8 cellular contexts compared by ENCODE assay signal in genomic region chr6:30915591-30915946, GRCh38. TPM values are rescaled to one million over a fixed set of nuclear protein-coding genes. Genes with fewer than 3 reads are reported as not detected.
DNase-seq lines count a peak whose midpoint lies in the region; ATAC-seq and TF ChIP-seq lines count a peak whose summit lies in the region.

No MANE protein-coding gene starts in this region.

- peaks cover 42% of the 10 kb centered on the region for H3K4me1 Mint-ChIP-seq in activated T-cell treated with anti-CD3 and anti-CD28 coated beads, Interleukin-2, amount 50 U/mL, for 72 hours (ENCODE audit: low read depth)
- H3K4me1 Mint-ChIP-seq in osteocyte (ENCODE audit: unreplicated experiment) = peaks cover 24% of the 10 kb centered on the region

- peak overlapping the region; percentile 66 to 93 (median 92) for H3K27ac ChIP-seq in gastroesophageal sphincter

- no peaks in the 10 kb centered on the region for H3K9me3 ChIP-seq in gastroesophageal sphincter

- peaks cover 3 to 22% of the 10 kb centered on the region in 2 donors for H3K36me3 Mint-ChIP-seq in activated T-cell treated with anti-CD3 and anti-CD28 coated beads, Interleukin-2, amount 50 U/mL, for 72 hours (ENCODE audit: insufficient read depth in 2 of 2)
- peaks cover 29% of the 10 kb centered on the region for H3K36me3 Mint-ChIP-seq in osteocyte (ENCODE audit: unreplicated experiment)

- peak; percentile 58 for TF ChIP-seq CTCF in GM12875 (IDR thresholded peaks at IDR 0.05; ENCODE audit: borderline replicate concordance, insufficient read depth, low read depth, low read length)
- peak in 3 of 4 experiments; percentile 63 to 72 (median 65) for TF ChIP-seq CTCF in gastroesophageal sphincter (IDR thresholded peaks at IDR 0.05)
- TF ChIP-seq CTCF in osteocyte (IDR thresholded peaks at IDR 0.05) = peak; percentile 78

- DNase-seq in AML-193 (lab: John Stamatoyannopoulos, UW) (peak; percentile 69 to 78), NCI-H345 (lab: John Stamatoyannopoulos, UW) (peak; percentile 26), osteocyte (ENCODE audit: extremely low spot score, unreplicated experiment) (no peak)
- DNase-seq in activated T-cell treated with anti-CD3 and anti-CD28 coated beads, Interleukin-2, amount 50 U/mL, for 72 hours = peak in 1 of 2 donors; percentile 18

- no peak overlapping the region for H3K27ac Mint-ChIP-seq in activated T-cell treated with anti-CD3 and anti-CD28 coated beads, Interleukin-2, amount 50 U/mL, for 72 hours
- H3K27ac Mint-ChIP-seq in osteocyte (ENCODE audit: unreplicated experiment) = peak overlapping the region; percentile 39

- H3K4me3 ChIP-seq in GM12875 (ENCODE audit: low read depth, low read length) (no peak overlapping the region), gastroesophageal sphincter (no peak overlapping the region)

- no peak for ATAC-seq in activated T-cell treated with anti-CD3 and anti-CD28 coated beads, Interleukin-2, amount 50 U/mL, for 72 hours (replicated peaks in 1 of 2)
- no peak for ATAC-seq in gastroesophageal sphincter
- no peak for ATAC-seq in HG03457 (IDR thresholded peaks at IDR 0.05; ENCODE audit: unreplicated experiment)
- ATAC-seq in HG03135 (IDR thresholded peaks at IDR 0.05; ENCODE audit: unreplicated experiment) = no peak

- 5 to 40% methylated on average over 2 to 4 of the region's 5 CpGs for WGBS in gastroesophageal sphincter (ENCODE audit: low coverage in 1 of 2), 2 donors

- peaks cover 0 to 69% of the 10 kb centered on the region in 2 donors for H3K36me3 ChIP-seq in gastroesophageal sphincter

- no peak for TF ChIP-seq POLR2A in gastroesophageal sphincter (IDR thresholded peaks at IDR 0.05)

- no peaks in the 10 kb centered on the region for H3K27me3 Mint-ChIP-seq in activated T-cell treated with anti-CD3 and anti-CD28 coated beads, Interleukin-2, amount 50 U/mL, for 72 hours (ENCODE audit: low read depth)
- H3K27me3 Mint-ChIP-seq in osteocyte (ENCODE audit: unreplicated experiment) = no peaks in the 10 kb centered on the region

- TF ChIP-seq EP300 in gastroesophageal sphincter (IDR thresholded peaks at IDR 0.05) = no peak

- H3K9me3 Mint-ChIP-seq in activated T-cell treated with anti-CD3 and anti-CD28 coated beads, Interleukin-2, amount 50 U/mL, for 72 hours = no peaks in the 10 kb centered on the region
- no peaks in the 10 kb centered on the region for H3K9me3 Mint-ChIP-seq in osteocyte (ENCODE audit: unreplicated experiment)

- H3K27me3 ChIP-seq in gastroesophageal sphincter = no peaks in the 10 kb centered on the region

- peak overlapping the region; percentile 88 to 95 for H3K4me3 Mint-ChIP-seq in activated T-cell treated with anti-CD3 and anti-CD28 coated beads, Interleukin-2, amount 50 U/mL, for 72 hours
- H3K4me3 Mint-ChIP-seq in osteocyte (ENCODE audit: unreplicated experiment) = peak overlapping the region; percentile 54

- peaks cover 3 to 32% (median 17%) of the 10 kb centered on the region in 3 donors for H3K4me1 ChIP-seq in gastroesophageal sphincter

RNA-seq across cellular contexts. Expression of gene VARS2, which starts 1.5 kb away (rescaled TPM):
- 10 to 100 TPM; 47.3 to 54.9 TPM for total RNA-seq in activated T-cell treated with anti-CD3 and anti-CD28 coated beads, Interleukin-2, amount 50 U/mL, for 72 hours
- total RNA-seq in gastroesophageal sphincter = 10 to 100 TPM in 3 of 4 donors, 1 to 10 TPM in 1; 9.7 to 16.5 (median 12.8) TPM
- total RNA-seq in osteocyte = 44.0 and 46.4 TPM in 2 replicates

RNA-seq across cellular contexts. Expression of gene GTF2H4, which starts 7.6 kb away (rescaled TPM):
- total RNA-seq in activated T-cell treated with anti-CD3 and anti-CD28 coated beads, Interleukin-2, amount 50 U/mL, for 72 hours = 10 to 100 TPM; 43.5 to 46.9 TPM
- total RNA-seq in gastroesophageal sphincter = 10 to 100 TPM in 3 of 4 donors, 1 to 10 TPM in 1; 9.4 to 16.4 (median 11.8) TPM
- total RNA-seq in osteocyte = 35.5 and 39.3 TPM in 2 replicates

RNA-seq across cellular contexts. Expression of gene SFTA2, which starts 16.4 kb away (rescaled TPM):
- total RNA-seq in activated T-cell treated with anti-CD3 and anti-CD28 coated beads, Interleukin-2, amount 50 U/mL, for 72 hours = under 1 TPM in 1 of 2 donors, not detected in 1; 0.31 TPM
- total RNA-seq in gastroesophageal sphincter = not detected
- not detected in 2 replicates for total RNA-seq in osteocyte

RNA-seq across cellular contexts. Expression of gene MUCL3, which starts 25.2 kb away (rescaled TPM):
- under 1 TPM in 1 of 2 donors, not detected in 1; 0.09 TPM for total RNA-seq in activated T-cell treated with anti-CD3 and anti-CD28 coated beads, Interleukin-2, amount 50 U/mL, for 72 hours
- total RNA-seq in gastroesophageal sphincter (under 1 TPM in 1 of 4 donors, not detected in 3; 0.04 TPM), osteocyte (not detected in 2 replicates)

RNA-seq across cellular contexts. Expression of gene DDR1, which starts 31.2 kb away (rescaled TPM):
- total RNA-seq in activated T-cell treated with anti-CD3 and anti-CD28 coated beads, Interleukin-2, amount 50 U/mL, for 72 hours = 10 to 100 TPM in 1 of 2 donors, 1 to 10 TPM in 1; 9.4 to 11.6 TPM
- total RNA-seq in gastroesophageal sphincter = 10 to 100 TPM; 25.4 to 40.4 (median 30.9) TPM
- 130 and 146 TPM in 2 replicates for total RNA-seq in osteocyte
